In genomic region chr4:138775890-138776289, GRCh38 we compare ENCODE assay signal across 11 cellular contexts.
DNase-seq lines count a peak whose midpoint lies in the region; ATAC-seq and TF ChIP-seq lines count a peak whose summit lies in the region.
"Had no signal": no experiment of that assay in that cellular context is flagged by ENCODE, and none has a peak within 500 bp of the region (broad histone marks: within the 10 kb centered on the region; RNA-seq: fewer than 3 reads in every experiment).

No MANE protein-coding gene starts in this region.

- H3K4me1 Mint-ChIP-seq in activated CD4-positive, alpha-beta T cell treated with anti-CD3 and anti-CD28 coated beads for 36 hours = no peaks in the 10 kb centered on the region
- H3K4me1 Mint-ChIP-seq: activated B cell treated with CpG ODN at 0.5 μM for 24 hours had no signal

- DNase-seq in cardiac muscle cell (ENCODE audit: low read depth in 1 of 2, low spot score in 1 of 2) (peak; percentile 11 to 37), left ventricle myocardium superior (no peak), choroid plexus epithelial cell (ENCODE audit: low read depth) (peak; percentile 5), HuH-7 (ENCODE audit: low spot score) (no peak), psoas muscle (no peak), amniotic stem cell (lab: John Stamatoyannopoulos, UW) (no peak)
- DNase-seq in activated CD4-positive, alpha-beta T cell treated with anti-CD3 and anti-CD28 coated beads for 36 hours = no peak
- DNase-seq: activated B cell treated with CpG ODN at 0.5 μM for 24 hours; NCI-H1105 treated with DMSO at 0.1 percent for 48 hours; stimulated activated CD4-positive, alpha-beta T cell treated with anti-CD3 and anti-CD28 coated beads, Interleukin-4, amount 100 ng/mL, for 1 hour had no signal

- H3K27me3 Mint-ChIP-seq in activated CD4-positive, alpha-beta T cell treated with anti-CD3 and anti-CD28 coated beads for 36 hours = peaks cover 6% of the 10 kb centered on the region
- H3K27me3 Mint-ChIP-seq: activated B cell treated with CpG ODN at 0.5 μM for 24 hours had no signal

- H3K4me3 ChIP-seq in cardiac muscle cell (no peak overlapping the region), choroid plexus epithelial cell (ENCODE audit: low read depth, low read length) (no peak overlapping the region), psoas muscle (no peak overlapping the region)

- H3K27me3 ChIP-seq in cardiac muscle cell (no peaks in the 10 kb centered on the region), psoas muscle (ENCODE audit: insufficient read depth in 3 of 3, low read length in 2 of 3) (no peaks in the 10 kb centered on the region)

- no peak overlapping the region for H3K4me3 Mint-ChIP-seq in activated CD4-positive, alpha-beta T cell treated with anti-CD3 and anti-CD28 coated beads for 36 hours
- H3K4me3 Mint-ChIP-seq: activated B cell treated with CpG ODN at 0.5 μM for 24 hours had no signal

- H3K9me3 ChIP-seq in cardiac muscle cell (ENCODE audit: low read depth) = no peaks in the 10 kb centered on the region
- no peaks in the 10 kb centered on the region for H3K9me3 ChIP-seq in psoas muscle

- H3K4me1 ChIP-seq in cardiac muscle cell (ENCODE audit: low read depth) (peaks cover 24% of the 10 kb centered on the region), psoas muscle (no peaks in the 10 kb centered on the region)

- CTCF ChIA-PET in activated CD4-positive, alpha-beta T cell treated with anti-CD3 and anti-CD28 coated beads for 36 hours (lab: Charles Lee) = interaction anchor here (1.0 kb wide), 1 partner anchor 95 kb away, joined by 3 read pairs; no protein-coding TSS in a partner anchor

- TF ChIP-seq CTCF in cardiac muscle cell (IDR thresholded peaks at IDR 0.05; ENCODE audit: low read depth, low read length) (no peak), choroid plexus epithelial cell (conservative IDR thresholded peaks at IDR 0.05; ENCODE audit: low read depth, low read length) (no peak), psoas muscle (IDR thresholded peaks at IDR 0.05) (no peak)

- intact Hi-C loops in left ventricle myocardium superior (cut with micrococcal nuclease) (no loop called here), psoas muscle (cut with DNase I) (no loop called here)
- intact Hi-C loops in activated CD4-positive, alpha-beta T cell treated with anti-CD3 and anti-CD28 coated beads for 36 hours (cut with DNase I, micrococcal nuclease) = no loop called here

- 48 to 65% (median 48%) methylated on average over 6 of the region's 6 CpGs for WGBS in psoas muscle, 3 donors

- no peaks in the 10 kb centered on the region for H3K9me3 Mint-ChIP-seq in activated CD4-positive, alpha-beta T cell treated with anti-CD3 and anti-CD28 coated beads for 36 hours (ENCODE audit: low read depth)
- H3K9me3 Mint-ChIP-seq: activated B cell treated with CpG ODN at 0.5 μM for 24 hours had no signal

- POLR2A ChIA-PET in activated CD4-positive, alpha-beta T cell treated with anti-CD3 and anti-CD28 coated beads for 36 hours (lab: Charles Lee) = no interaction called here

- H3K36me3 ChIP-seq in cardiac muscle cell (no peaks in the 10 kb centered on the region), psoas muscle (ENCODE audit: insufficient read depth in 1 of 2, low read depth in 1 of 2) (no peaks in the 10 kb centered on the region)

- H3K27ac ChIP-seq in cardiac muscle cell (peak overlapping the region; percentile 80), psoas muscle (no peak overlapping the region)

- H3K27ac Mint-ChIP-seq in activated CD4-positive, alpha-beta T cell treated with anti-CD3 and anti-CD28 coated beads for 36 hours = no peak overlapping the region
- H3K27ac Mint-ChIP-seq: activated B cell treated with CpG ODN at 0.5 μM for 24 hours had no signal

- ATAC-seq in left ventricle myocardium superior = no peak
- peak; percentile 96 for ATAC-seq in HG03469 (IDR thresholded peaks at IDR 0.05; ENCODE audit: unreplicated experiment)
- ATAC-seq in psoas muscle = no peak
- no peak for ATAC-seq in activated CD4-positive, alpha-beta T cell treated with anti-CD3 and anti-CD28 coated beads for 36 hours

- H3K36me3 Mint-ChIP-seq in activated CD4-positive, alpha-beta T cell treated with anti-CD3 and anti-CD28 coated beads for 36 hours (ENCODE audit: low read depth) = no peaks in the 10 kb centered on the region

Comparison
In these comparisons a context has a peak if more than half of its experiments do, and no peak if none do; other contexts are left out.
1. DNase-seq: peak in cardiac muscle cell (2 of 2) and choroid plexus epithelial cell (single experiment); none in left ventricle myocardium superior (single experiment), HuH-7 (single experiment), psoas muscle (0 of 2), amniotic stem cell (single experiment) and activated CD4-positive, alpha-beta T cell treated with anti-CD3 and anti-CD28 coated beads for 36 hours (single experiment).